Comparison of ENCODE assay signal across 8 cellular contexts in genomic region chr4:101348367-101348827, GRCh38. TPM values are rescaled to one million over a fixed set of nuclear protein-coding genes. Genes with fewer than 3 reads are reported as not detected.
DNase-seq lines count a peak whose midpoint lies in the region; ATAC-seq and TF ChIP-seq lines count a peak whose summit lies in the region.

No MANE protein-coding gene starts in this region.

- H3K4me3 Mint-ChIP-seq in T-helper 1 cell treated with Interleukin-12 subunit alpha and Interleukin-12 subunit beta and Interleukin-4 antibody, amounts not matched to agents 30 μg/mL and 1 μg/mL, for 36 hours = peak overlapping the region; percentile 95
- peak overlapping the region; percentile 94 to 99 (median 97) for H3K4me3 Mint-ChIP-seq in naive thymus-derived CD8-positive, alpha-beta T cell

- peak overlapping the region; percentile 90 for H3K27ac Mint-ChIP-seq in T-helper 1 cell treated with Interleukin-12 subunit alpha and Interleukin-12 subunit beta and Interleukin-4 antibody, amounts not matched to agents 30 μg/mL and 1 μg/mL, for 36 hours
- H3K27ac Mint-ChIP-seq in naive thymus-derived CD8-positive, alpha-beta T cell = peak overlapping the region; percentile 87 to 97 (median 94)

- H3K9me3 ChIP-seq in SJSA1 (replicated peaks) = no peaks in the 10 kb centered on the region

- H3K27ac ChIP-seq in SJSA1 = peak overlapping the region; percentile 34

- peak overlapping the region; percentile 94 for H3K4me3 ChIP-seq in SJSA1
- H3K4me3 ChIP-seq in epithelial cell of esophagus (ENCODE audit: low read length) = peak overlapping the region; percentile 71

- H3K36me3 Mint-ChIP-seq in T-helper 1 cell treated with Interleukin-12 subunit alpha and Interleukin-12 subunit beta and Interleukin-4 antibody, amounts not matched to agents 30 μg/mL and 1 μg/mL, for 36 hours (ENCODE audit: low read depth) = no peaks in the 10 kb centered on the region
- H3K36me3 Mint-ChIP-seq in naive thymus-derived CD8-positive, alpha-beta T cell = no peaks in the 10 kb centered on the region

- H3K9me3 Mint-ChIP-seq in T-helper 1 cell treated with Interleukin-12 subunit alpha and Interleukin-12 subunit beta and Interleukin-4 antibody, amounts not matched to agents 30 μg/mL and 1 μg/mL, for 36 hours = no peaks in the 10 kb centered on the region
- H3K9me3 Mint-ChIP-seq in naive thymus-derived CD8-positive, alpha-beta T cell = no peaks in the 10 kb centered on the region

- no peaks in the 10 kb centered on the region for H3K27me3 ChIP-seq in SJSA1 (replicated peaks)

- TF ChIP-seq POLR2A in GM18505 (IDR thresholded peaks at IDR 0.05; ENCODE audit: borderline replicate concordance, extremely low read depth, insufficient read depth, insufficient read length) = no peak

- H3K36me3 ChIP-seq in SJSA1 = peaks cover 8% of the 10 kb centered on the region

- peaks cover 21% of the 10 kb centered on the region for H3K4me1 ChIP-seq in SJSA1 (replicated peaks)

- ATAC-seq in naive thymus-derived CD8-positive, alpha-beta T cell = no peak
- ATAC-seq in GM18505 (IDR thresholded peaks at IDR 0.05; ENCODE audit: unreplicated experiment) = no peak

- TF ChIP-seq CTCF in epithelial cell of esophagus (IDR thresholded peaks at IDR 0.05; ENCODE audit: insufficient read depth, low read depth, low read length, missing control alignments) = no peak

- no peak for DNase-seq in T-helper 1 cell
- DNase-seq in SJSA1 (ENCODE audit: low read depth in 1 of 2, low spot score in 2 of 2) = no peak
- DNase-seq in epithelial cell of esophagus (ENCODE audit: low read depth) = peak; percentile 45
- DNase-seq in naive thymus-derived CD8-positive, alpha-beta T cell = no peak
- no peak for DNase-seq in effector CD8-positive, alpha-beta T cell (lab: John Stamatoyannopoulos, UW)
- DNase-seq in GF-D8 (lab: John Stamatoyannopoulos, UW) = no peak

- POLR2A ChIA-PET in naive thymus-derived CD8-positive, alpha-beta T cell (lab: Charles Lee) = interaction anchor here (1.0 to 2.7 kb wide), 5 partner anchors 11 to 1242 kb away, joined by 3 to 17 read pairs (median 4); no protein-coding TSS in a partner anchor

- peaks cover 26% of the 10 kb centered on the region for H3K4me1 Mint-ChIP-seq in T-helper 1 cell treated with Interleukin-12 subunit alpha and Interleukin-12 subunit beta and Interleukin-4 antibody, amounts not matched to agents 30 μg/mL and 1 μg/mL, for 36 hours (ENCODE audit: low read depth)
- peaks cover 11 to 32% (median 29%) of the 10 kb centered on the region in 4 donors for H3K4me1 Mint-ChIP-seq in naive thymus-derived CD8-positive, alpha-beta T cell

- H3K27me3 Mint-ChIP-seq in T-helper 1 cell treated with Interleukin-12 subunit alpha and Interleukin-12 subunit beta and Interleukin-4 antibody, amounts not matched to agents 30 μg/mL and 1 μg/mL, for 36 hours (ENCODE audit: low read depth) = peaks cover 49% of the 10 kb centered on the region
- peaks cover 6 to 23% (median 8%) of the 10 kb centered on the region in 5 donors for H3K27me3 Mint-ChIP-seq in naive thymus-derived CD8-positive, alpha-beta T cell

RNA-seq across cellular contexts. Expression of gene PPP3CA, which starts 1.1 kb away (rescaled TPM):
- 47.5 and 48.2 TPM in 2 replicates for total RNA-seq in SJSA1 (2014; rRNA removed; shearing (Covaris generic))
- total RNA-seq in naive thymus-derived CD8-positive, alpha-beta T cell = 10 to 100 TPM; 22.8 to 23.7 TPM
- polyA plus RNA-seq in naive thymus-derived CD8-positive, alpha-beta T cell = 1 to 10 TPM; 2.8 to 7.4 (median 6.1) TPM
